Comparison of ENCODE assay signal across 16 cellular contexts in the genomic region with DNA sequence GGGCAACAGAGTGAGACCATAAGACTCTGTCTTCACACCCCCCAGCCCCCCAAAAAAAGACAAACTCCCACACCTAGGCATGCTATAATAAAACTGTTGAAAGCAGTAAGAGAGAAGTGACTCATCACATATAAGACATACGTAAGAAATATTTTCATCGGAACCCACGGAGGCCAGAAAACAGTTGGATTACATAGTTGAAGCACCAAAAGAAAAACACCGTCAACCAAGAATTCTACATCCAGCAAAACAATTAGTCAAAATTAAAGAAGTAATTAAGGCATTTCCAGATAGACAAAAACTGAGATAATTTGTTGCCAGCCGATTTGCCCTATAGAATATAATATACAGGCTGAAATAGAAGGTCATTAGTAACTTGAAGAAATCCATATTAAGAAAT.
DNase-seq lines count a peak whose midpoint lies in the region; ATAC-seq and TF ChIP-seq lines count a peak whose summit lies in the region.
"Had no signal": no experiment of that assay in that cellular context is flagged by ENCODE, and none has a peak within 500 bp of the region (broad histone marks: within the 10 kb centered on the region; RNA-seq: fewer than 3 reads in every experiment).

No MANE protein-coding gene starts in this region.

- H3K27ac ChIP-seq in heart left ventricle (peak overlapping the region in 7 of 12 donors; percentile 23 to 93 (median 58)), heart right ventricle (peak overlapping the region in 4 of 10 donors; percentile 15 to 72 (median 54)), hepatocyte (peak overlapping the region; percentile 92), stomach smooth muscle (ENCODE audit: low read length) (peak overlapping the region; percentile 90)
- H3K27ac ChIP-seq: 22Rv1 had no signal

- no peak overlapping the region for H3K9ac ChIP-seq in stomach smooth muscle (ENCODE audit: low read length in 2 of 2)

- no peak for DNase-seq in heart left ventricle
- no peak for DNase-seq in heart right ventricle
- DNase-seq in hepatocyte (ENCODE audit: low spot score), result no peak
- no peak for DNase-seq in stimulated activated naive CD8-positive, alpha-beta T cell treated with anti-CD3 and anti-CD28 coated beads, Interleukin-15, Interleukin-2, amounts not matched to agents 100 U/mL and 50 U/mL, for 24 hours
- no peak for DNase-seq in sciatic nerve (ENCODE audit: low spot score)
- DNase-seq in NCI-H1417 treated with DMSO at 0.1 percent for 48 hours (lab: John Stamatoyannopoulos, UW), result no peak
- DNase-seq in omental fat pad (ENCODE audit: low spot score), result no peak
- DNase-seq: CD8-positive, alpha-beta T cell; DMS79; H7; NCI-H1048; NCI-H2081 treated with DMSO at 0.1 percent for 48 hours; NCI-H510A treated with DMSO at 0.1 percent for 48 hours; NCI-H82 had no signal

- H3K36me3 ChIP-seq in heart left ventricle (no peaks in the 10 kb centered on the region), heart right ventricle (no peaks in the 10 kb centered on the region), hepatocyte (replicated peaks; ENCODE audit: insufficient read depth, low read depth) (no peaks in the 10 kb centered on the region), stomach smooth muscle (ENCODE audit: control insufficient read depth in 2 of 2, insufficient read depth in 2 of 2, low read length in 2 of 2) (no peaks in the 10 kb centered on the region)

- 92 to 96% (median 94%) methylated on average over 5 of the region's 5 CpGs for WGBS in heart left ventricle, 4 donors
- WGBS in heart right ventricle, 2 donors, result 91 to 94% methylated on average over 5 of the region's 5 CpGs
- 95% methylated on average over 5 of the region's 5 CpGs for WGBS in hepatocyte (ENCODE audit: low lambda C conversion rate, missing lambda C conversion rate)

- ATAC-seq in heart left ventricle (no peak), heart right ventricle (no peak), sciatic nerve (no peak), omental fat pad (ENCODE audit: low FRiP score) (no peak)
- ATAC-seq in stimulated activated naive CD8-positive, alpha-beta T cell treated with anti-CD3 and anti-CD28 coated beads, Interleukin-15, Interleukin-2, amounts not matched to agents 100 U/mL and 50 U/mL, for 24 hours, result no peak
- ATAC-seq: CD8-positive, alpha-beta T cell had no signal

- TF ChIP-seq CTCF in heart left ventricle (IDR thresholded peaks at IDR 0.05) (no peak), heart right ventricle (IDR thresholded peaks at IDR 0.05) (no peak), hepatocyte (IDR thresholded peaks at IDR 0.05; ENCODE audit: poor library complexity) (no peak), omental fat pad (IDR thresholded peaks at IDR 0.05) (no peak)

- H3K27me3 ChIP-seq in heart left ventricle (no peaks in the 10 kb centered on the region), heart right ventricle (no peaks in the 10 kb centered on the region), hepatocyte (no peaks in the 10 kb centered on the region), stomach smooth muscle (ENCODE audit: control insufficient read depth in 1 of 2, insufficient read depth in 2 of 2, low read length in 2 of 2) (no peaks in the 10 kb centered on the region)

- intact Hi-C loops in heart left ventricle (cut with DNase I) (no loop called here), heart right ventricle (cut with DNase I) (loop anchor here in 1 of 10 donors (10.0 kb wide), 1 partner anchor 202 kb away; no protein-coding TSS in a partner anchor), sciatic nerve (cut with DNase I) (no loop called here)

- no peak for TF ChIP-seq POLR2A in heart left ventricle (IDR thresholded peaks at IDR 0.05)

- H3K79me2 ChIP-seq in hepatocyte, result no peaks in the 10 kb centered on the region

- no peak overlapping the region for H2AFZ ChIP-seq in hepatocyte

- H3K4me2 ChIP-seq in hepatocyte, result no peak overlapping the region

- peaks cover 0 to 13% (median 2%) of the 10 kb centered on the region in 12 donors for H3K4me1 ChIP-seq in heart left ventricle
- H3K4me1 ChIP-seq in heart right ventricle, result peaks cover 0 to 21% (median 4%) of the 10 kb centered on the region in 9 donors
- peaks cover 17% of the 10 kb centered on the region for H3K4me1 ChIP-seq in hepatocyte (ENCODE audit: insufficient read depth)
- peaks cover 22% of the 10 kb centered on the region for H3K4me1 ChIP-seq in stomach smooth muscle (ENCODE audit: control insufficient read depth, insufficient read depth, low read length)

- H3K9me2 ChIP-seq in hepatocyte (replicated peaks; ENCODE audit: insufficient read depth), result no peaks in the 10 kb centered on the region

- H3K9me3 ChIP-seq in heart left ventricle (peaks cover 0 to 32% (median 18%) of the 10 kb centered on the region in 12 donors), heart right ventricle (peaks cover 0 to 36% (median 19%) of the 10 kb centered on the region in 11 donors), hepatocyte (ENCODE audit: low read depth) (peaks cover 12% of the 10 kb centered on the region), stomach smooth muscle (ENCODE audit: control insufficient read depth in 2 of 2, low read length in 2 of 2) (peaks cover 0 to 10% of the 10 kb centered on the region in 2 donors)

- H3K4me3 ChIP-seq in heart left ventricle (no peak overlapping the region), heart right ventricle (no peak overlapping the region), hepatocyte (no peak overlapping the region), stomach smooth muscle (ENCODE audit: low read length in 2 of 2) (no peak overlapping the region)

- H4K20me1 ChIP-seq in hepatocyte (ENCODE audit: insufficient read depth, poor library complexity, severe bottlenecking), result no peaks in the 10 kb centered on the region
